In genomic region chr1:222466150-222466865, GRCh38 we compare ENCODE assay signal across 1 cellular context.
TF ChIP-seq lines count a peak whose summit lies in the region.

No MANE protein-coding gene starts in this region.

TF ChIP-seq in HepG2, 621 proteins besides CTCF, POLR2A, EP300 and RAD21 (continued from another document):
- TF ChIP-seq, protein P1, sequence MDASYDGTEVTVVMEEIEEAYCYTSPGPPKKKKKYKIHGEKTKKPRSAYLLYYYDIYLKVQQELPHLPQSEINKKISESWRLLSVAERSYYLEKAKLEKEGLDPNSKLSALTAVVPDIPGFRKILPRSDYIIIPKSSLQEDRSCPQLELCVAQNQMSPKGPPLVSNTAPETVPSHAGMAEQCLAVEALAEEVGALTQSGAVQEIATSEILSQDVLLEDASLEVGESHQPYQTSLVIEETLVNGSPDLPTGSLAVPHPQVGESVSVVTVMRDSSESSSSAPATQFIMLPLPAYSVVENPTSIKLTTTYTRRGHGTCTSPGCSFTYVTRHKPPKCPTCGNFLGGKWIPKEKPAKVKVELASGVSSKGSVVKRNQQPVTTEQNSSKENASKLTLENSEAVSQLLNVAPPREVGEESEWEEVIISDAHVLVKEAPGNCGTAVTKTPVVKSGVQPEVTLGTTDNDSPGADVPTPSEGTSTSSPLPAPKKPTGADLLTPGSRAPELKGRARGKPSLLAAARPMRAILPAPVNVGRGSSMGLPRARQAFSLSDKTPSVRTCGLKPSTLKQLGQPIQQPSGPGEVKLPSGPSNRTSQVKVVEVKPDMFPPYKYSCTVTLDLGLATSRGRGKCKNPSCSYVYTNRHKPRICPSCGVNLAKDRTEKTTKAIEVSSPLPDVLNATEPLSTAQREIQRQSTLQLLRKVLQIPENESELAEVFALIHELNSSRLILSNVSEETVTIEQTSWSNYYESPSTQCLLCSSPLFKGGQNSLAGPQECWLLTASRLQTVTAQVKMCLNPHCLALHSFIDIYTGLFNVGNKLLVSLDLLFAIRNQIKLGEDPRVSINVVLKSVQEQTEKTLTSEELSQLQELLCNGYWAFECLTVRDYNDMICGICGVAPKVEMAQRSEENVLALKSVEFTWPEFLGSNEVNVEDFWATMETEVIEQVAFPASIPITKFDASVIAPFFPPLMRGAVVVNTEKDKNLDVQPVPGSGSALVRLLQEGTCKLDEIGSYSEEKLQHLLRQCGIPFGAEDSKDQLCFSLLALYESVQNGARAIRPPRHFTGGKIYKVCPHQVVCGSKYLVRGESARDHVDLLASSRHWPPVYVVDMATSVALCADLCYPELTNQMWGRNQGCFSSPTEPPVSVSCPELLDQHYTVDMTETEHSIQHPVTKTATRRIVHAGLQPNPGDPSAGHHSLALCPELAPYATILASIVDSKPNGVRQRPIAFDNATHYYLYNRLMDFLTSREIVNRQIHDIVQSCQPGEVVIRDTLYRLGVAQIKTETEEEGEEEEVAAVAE (CRISPR knock-in tag; IDR thresholded peaks at IDR 0.05; ENCODE audit: borderline replicate concordance) = no peak
- TF ChIP-seq RFXANK (CRISPR knock-in tag; IDR thresholded peaks at IDR 0.05) = no peak
- TF ChIP-seq CAMTA2 (CRISPR knock-in tag; IDR thresholded peaks at IDR 0.05; ENCODE audit: borderline replicate concordance) = no peak
- TF ChIP-seq ZNF33B (CRISPR knock-in tag; IDR thresholded peaks at IDR 0.05) = no peak
- no peak for TF ChIP-seq ZNF83 (CRISPR knock-in tag; IDR thresholded peaks at IDR 0.05; ENCODE audit: borderline replicate concordance)
- TF ChIP-seq XRCC5 (optimal IDR thresholded peaks at IDR 0.05; ENCODE audit: low read length) = no peak
- no peak for TF ChIP-seq ZNF720 (CRISPR knock-in tag; IDR thresholded peaks at IDR 0.05)
- TF ChIP-seq SOX6 (IDR thresholded peaks at IDR 0.05) = no peak
- 0 out of 2 replicates have a peak, but pooled peaks have one; percentile 14 for TF ChIP-seq SOX6 (CRISPR knock-in tag; IDR thresholded peaks at IDR 0.05)
- no peak for TF ChIP-seq MEIS2 (CRISPR knock-in tag; IDR thresholded peaks at IDR 0.05)
- TF ChIP-seq ERF (CRISPR knock-in tag; IDR thresholded peaks at IDR 0.05) = no peak
- peak; percentile 81; the same call in 1 of the 2 replicates for TF ChIP-seq RCOR2 (CRISPR knock-in tag; IDR thresholded peaks at IDR 0.05)
- TF ChIP-seq, protein P2, sequence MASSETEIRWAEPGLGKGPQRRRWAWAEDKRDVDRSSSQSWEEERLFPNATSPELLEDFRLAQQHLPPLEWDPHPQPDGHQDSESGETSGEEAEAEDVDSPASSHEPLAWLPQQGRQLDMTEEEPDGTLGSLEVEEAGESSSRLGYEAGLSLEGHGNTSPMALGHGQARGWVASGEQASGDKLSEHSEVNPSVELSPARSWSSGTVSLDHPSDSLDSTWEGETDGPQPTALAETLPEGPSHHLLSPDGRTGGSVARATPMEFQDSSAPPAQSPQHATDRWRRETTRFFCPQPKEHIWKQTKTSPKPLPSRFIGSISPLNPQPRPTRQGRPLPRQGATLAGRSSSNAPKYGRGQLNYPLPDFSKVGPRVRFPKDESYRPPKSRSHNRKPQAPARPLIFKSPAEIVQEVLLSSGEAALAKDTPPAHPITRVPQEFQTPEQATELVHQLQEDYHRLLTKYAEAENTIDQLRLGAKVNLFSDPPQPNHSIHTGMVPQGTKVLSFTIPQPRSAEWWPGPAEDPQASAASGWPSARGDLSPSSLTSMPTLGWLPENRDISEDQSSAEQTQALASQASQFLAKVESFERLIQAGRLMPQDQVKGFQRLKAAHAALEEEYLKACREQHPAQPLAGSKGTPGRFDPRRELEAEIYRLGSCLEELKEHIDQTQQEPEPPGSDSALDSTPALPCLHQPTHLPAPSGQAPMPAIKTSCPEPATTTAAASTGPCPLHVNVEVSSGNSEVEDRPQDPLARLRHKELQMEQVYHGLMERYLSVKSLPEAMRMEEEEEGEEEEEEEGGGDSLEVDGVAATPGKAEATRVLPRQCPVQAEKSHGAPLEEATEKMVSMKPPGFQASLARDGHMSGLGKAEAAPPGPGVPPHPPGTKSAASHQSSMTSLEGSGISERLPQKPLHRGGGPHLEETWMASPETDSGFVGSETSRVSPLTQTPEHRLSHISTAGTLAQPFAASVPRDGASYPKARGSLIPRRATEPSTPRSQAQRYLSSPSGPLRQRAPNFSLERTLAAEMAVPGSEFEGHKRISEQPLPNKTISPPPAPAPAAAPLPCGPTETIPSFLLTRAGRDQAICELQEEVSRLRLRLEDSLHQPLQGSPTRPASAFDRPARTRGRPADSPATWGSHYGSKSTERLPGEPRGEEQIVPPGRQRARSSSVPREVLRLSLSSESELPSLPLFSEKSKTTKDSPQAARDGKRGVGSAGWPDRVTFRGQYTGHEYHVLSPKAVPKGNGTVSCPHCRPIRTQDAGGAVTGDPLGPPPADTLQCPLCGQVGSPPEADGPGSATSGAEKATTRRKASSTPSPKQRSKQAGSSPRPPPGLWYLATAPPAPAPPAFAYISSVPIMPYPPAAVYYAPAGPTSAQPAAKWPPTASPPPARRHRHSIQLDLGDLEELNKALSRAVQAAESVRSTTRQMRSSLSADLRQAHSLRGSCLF (CRISPR knock-in tag; IDR thresholded peaks at IDR 0.05; ENCODE audit: borderline replicate concordance) = no peak
- TF ChIP-seq ATF3 (CRISPR knock-in tag; IDR thresholded peaks at IDR 0.05) = no peak
- no peak for TF ChIP-seq ZNF549 (CRISPR knock-in tag; IDR thresholded peaks at IDR 0.05)
- peak; percentile 67 for TF ChIP-seq HDAC2 (CRISPR knock-in tag; IDR thresholded peaks at IDR 0.05)
- TF ChIP-seq ZNF674 (CRISPR knock-in tag; IDR thresholded peaks at IDR 0.05; ENCODE audit: low read depth) = no peak
- TF ChIP-seq RBAK (CRISPR knock-in tag; IDR thresholded peaks at IDR 0.05) = peak; percentile 99
- no peak for TF ChIP-seq KLF9 (CRISPR knock-in tag; IDR thresholded peaks at IDR 0.05; ENCODE audit: low read depth)
- TF ChIP-seq SOX5 (CRISPR knock-in tag; IDR thresholded peaks at IDR 0.05; ENCODE audit: borderline replicate concordance) = peak; percentile 37; the same call in 1 of the 2 replicates
- no peak for TF ChIP-seq ZBTB4 (CRISPR knock-in tag; IDR thresholded peaks at IDR 0.05; ENCODE audit: borderline replicate concordance)
- no peak for TF ChIP-seq SOX13 (IDR thresholded peaks at IDR 0.05)
- TF ChIP-seq SOX13 (CRISPR knock-in tag; conservative IDR thresholded peaks at IDR 0.05 in 1 of 2, IDR thresholded peaks at IDR 0.05 in 1 of 2) = peak in 1 of 2 experiments; percentile 51; a peak in 1 of 4 replicates
- TF ChIP-seq RBM39 (IDR thresholded peaks at IDR 0.05; ENCODE audit: low read depth, low read length, poor library complexity, severe bottlenecking) = no peak
- TF ChIP-seq NONO (IDR thresholded peaks at IDR 0.05) = no peak
- no peak for TF ChIP-seq NONO (CRISPR knock-in tag; conservative IDR thresholded peaks at IDR 0.05)
- TF ChIP-seq SMAD1 (CRISPR knock-in tag; IDR thresholded peaks at IDR 0.05; ENCODE audit: borderline replicate concordance, low read depth) = no peak
- TF ChIP-seq NFRKB (IDR thresholded peaks at IDR 0.05) = no peak
- TF ChIP-seq RXRB (CRISPR knock-in tag; IDR thresholded peaks at IDR 0.05; ENCODE audit: borderline replicate concordance) = peak; percentile 84
- no peak for TF ChIP-seq FOXJ3 (CRISPR knock-in tag; IDR thresholded peaks at IDR 0.05; ENCODE audit: borderline replicate concordance)
- no peak for TF ChIP-seq REPIN1 (CRISPR knock-in tag; IDR thresholded peaks at IDR 0.05; ENCODE audit: borderline replicate concordance, low read depth)
